19 cellular contexts compared by ENCODE assay signal in genomic region chr7:99561735-99562051, GRCh38. TPM values are rescaled to one million over a fixed set of nuclear protein-coding genes. Genes with fewer than 3 reads are reported as not detected.
DNase-seq lines count a peak whose midpoint lies in the region; ATAC-seq, FAIRE-seq and TF ChIP-seq lines count a peak whose summit lies in the region.
"Had no signal": no experiment of that assay in that cellular context is flagged by ENCODE, and none has a peak within 500 bp of the region (broad histone marks: within the 10 kb centered on the region; RNA-seq: fewer than 3 reads in every experiment).

No MANE protein-coding gene starts in this region.

- DNase-seq in activated naive CD4-positive, alpha-beta T cell treated with anti-CD3 and anti-CD28 coated beads, Interleukin-2, amount 50 U/mL, for 72 hours (ENCODE audit: low spot score in 2 of 2) = no peak
- DNase-seq in activated naive CD4-positive, alpha-beta T cell (lab: John Stamatoyannopoulos, UW) = no peak
- no peak for DNase-seq in astrocyte (ENCODE audit: low read depth)
- DNase-seq in naive thymus-derived CD4-positive, alpha-beta T cell = no peak
- no peak for DNase-seq in type B pancreatic cell (ENCODE audit: extremely low spot score, unreplicated experiment)
- no peak for DNase-seq in thyroid gland
- DNase-seq: activated CD4-positive, CD25-positive, alpha-beta regulatory T cell treated with anti-CD3 and anti-CD28 coated beads, Interleukin-2, amount 50 U/mL, for 72 hours; amygdala; colonic mucosa; heart right ventricle; MM.1S; NCI-H774; T-cell had no signal

- POLR2A ChIA-PET in naive thymus-derived CD4-positive, alpha-beta T cell (lab: Charles Lee) = no interaction called here

- no peaks in the 10 kb centered on the region for H3K27me3 ChIP-seq in astrocyte (ENCODE audit: insufficient read depth, low read length)
- no peaks in the 10 kb centered on the region for H3K27me3 ChIP-seq in naive thymus-derived CD4-positive, alpha-beta T cell (ENCODE audit: control insufficient read depth in 2 of 2, insufficient read depth in 2 of 2, low read length in 2 of 2)
- no peaks in the 10 kb centered on the region for H3K27me3 ChIP-seq in thyroid gland
- H3K27me3 ChIP-seq: colonic mucosa, heart right ventricle had no signal

- TF ChIP-seq POLR2A in thyroid gland (IDR thresholded peaks at IDR 0.05) = no peak

- H3K9me3 Mint-ChIP-seq in activated naive CD4-positive, alpha-beta T cell treated with anti-CD3 and anti-CD28 coated beads, Interleukin-2, amount 50 U/mL, for 72 hours = no peaks in the 10 kb centered on the region
- H3K9me3 Mint-ChIP-seq in astrocyte (ENCODE audit: unreplicated experiment) (no peaks in the 10 kb centered on the region), type B pancreatic cell (no peaks in the 10 kb centered on the region)
- no peaks in the 10 kb centered on the region for H3K9me3 Mint-ChIP-seq in naive thymus-derived CD4-positive, alpha-beta T cell
- H3K9me3 Mint-ChIP-seq: T-cell had no signal

- peak overlapping the region; percentile 48 to 73 for H3K27ac Mint-ChIP-seq in activated naive CD4-positive, alpha-beta T cell treated with anti-CD3 and anti-CD28 coated beads, Interleukin-2, amount 50 U/mL, for 72 hours
- H3K27ac Mint-ChIP-seq in astrocyte (ENCODE audit: unreplicated experiment) (peak overlapping the region; percentile 97), type B pancreatic cell (peak overlapping the region; percentile 94)
- peak overlapping the region in 7 of 9 donors; percentile 60 to 99 (median 81) for H3K27ac Mint-ChIP-seq in naive thymus-derived CD4-positive, alpha-beta T cell

- CTCF ChIA-PET in naive thymus-derived CD4-positive, alpha-beta T cell (lab: Charles Lee) = interaction anchor here (0.6 kb wide), 1 partner anchor 54 kb away, joined by 3 read pairs; no protein-coding TSS in a partner anchor

- ATAC-seq in activated naive CD4-positive, alpha-beta T cell treated with anti-CD3 and anti-CD28 coated beads, Interleukin-2, amount 50 U/mL, for 72 hours = no peak
- ATAC-seq in naive thymus-derived CD4-positive, alpha-beta T cell = no peak
- no peak for ATAC-seq in HG02763 (IDR thresholded peaks at IDR 0.05; ENCODE audit: unreplicated experiment)
- ATAC-seq in GM21619 (IDR thresholded peaks at IDR 0.05; ENCODE audit: unreplicated experiment) = no peak
- ATAC-seq: heart right ventricle, T-cell had no signal

- H3K9me3 ChIP-seq in astrocyte (ENCODE audit: insufficient read depth, low read depth, low read length) = no peaks in the 10 kb centered on the region
- no peaks in the 10 kb centered on the region for H3K9me3 ChIP-seq in naive thymus-derived CD4-positive, alpha-beta T cell (ENCODE audit: control insufficient read depth in 2 of 3, low read length in 3 of 3)
- H3K9me3 ChIP-seq in thyroid gland = no peaks in the 10 kb centered on the region
- H3K9me3 ChIP-seq: colonic mucosa, heart right ventricle, prostate gland had no signal

- H3K27ac ChIP-seq in astrocyte (ENCODE audit: low read depth, low read length) (peak overlapping the region; percentile 97), thyroid gland (no peak overlapping the region)
- H3K27ac ChIP-seq in naive thymus-derived CD4-positive, alpha-beta T cell (ENCODE audit: low read depth, low read length) = no peak overlapping the region
- H3K27ac ChIP-seq: prostate gland had no signal

- H3K4me3 ChIP-seq in astrocyte (ENCODE audit: insufficient read depth, low read depth, low read length) (no peak overlapping the region), thyroid gland (replicated peaks in 1 of 3) (no peak overlapping the region)
- no peak overlapping the region for H3K4me3 ChIP-seq in naive thymus-derived CD4-positive, alpha-beta T cell (ENCODE audit: low read length)
- H3K4me3 ChIP-seq: colonic mucosa, heart right ventricle, prostate gland had no signal

- H3K4me2 ChIP-seq in astrocyte (ENCODE audit: low read length) = peak overlapping the region; percentile 80

- no peak for FAIRE-seq in astrocyte (lab: Jason Lieb, UNC)
- FAIRE-seq: D721Med, RCC 7860 had no signal

- H3K4me1 ChIP-seq in astrocyte (ENCODE audit: insufficient read depth, low read length) (peaks cover 52% of the 10 kb centered on the region), thyroid gland (peaks cover 11 to 19% of the 10 kb centered on the region in 2 donors)
- peaks cover 13 to 25% of the 10 kb centered on the region in 2 donors for H3K4me1 ChIP-seq in naive thymus-derived CD4-positive, alpha-beta T cell (ENCODE audit: control insufficient read depth in 2 of 2, insufficient read depth in 2 of 2, low read length in 2 of 2)
- H3K4me1 ChIP-seq: colonic mucosa, prostate gland had no signal

- H3K36me3 ChIP-seq in astrocyte (ENCODE audit: insufficient read depth, low read length) = peaks cover 43% of the 10 kb centered on the region
- H3K36me3 ChIP-seq in naive thymus-derived CD4-positive, alpha-beta T cell (ENCODE audit: control insufficient read depth in 2 of 3, insufficient read depth in 3 of 3, low read length in 3 of 3) = peaks cover 0 to 58% (median 30%) of the 10 kb centered on the region in 3 experiments
- H3K36me3 ChIP-seq in thyroid gland = peaks cover 44 to 54% of the 10 kb centered on the region in 2 donors

- 93 to 96% methylated on average over 2 of the region's 2 CpGs for whole genome bisulfite sequencing in thyroid gland, 2 donors

- intact Hi-C loops in naive thymus-derived CD4-positive, alpha-beta T cell (cut with micrococcal nuclease) = no loop called here
- intact Hi-C loops in thyroid gland (cut with DNase I) = no loop called here

- peaks cover 49 to 58% of the 10 kb centered on the region in 2 donors for H3K36me3 Mint-ChIP-seq in activated naive CD4-positive, alpha-beta T cell treated with anti-CD3 and anti-CD28 coated beads, Interleukin-2, amount 50 U/mL, for 72 hours
- H3K36me3 Mint-ChIP-seq in astrocyte (ENCODE audit: low read depth, unreplicated experiment) = peaks cover 25% of the 10 kb centered on the region
- peaks cover 20 to 54% (median 24%) of the 10 kb centered on the region in 5 donors for H3K36me3 Mint-ChIP-seq in naive thymus-derived CD4-positive, alpha-beta T cell
- H3K36me3 Mint-ChIP-seq in type B pancreatic cell = peaks cover 37% of the 10 kb centered on the region

- TF ChIP-seq CTCF in astrocyte (IDR thresholded peaks at IDR 0.05; ENCODE audit: insufficient read depth, low read depth, low read length) (no peak), type B pancreatic cell (conservative IDR thresholded peaks at IDR 0.05) (no peak), thyroid gland (IDR thresholded peaks at IDR 0.05) (no peak)

- peaks cover 81% of the 10 kb centered on the region for H3K79me2 ChIP-seq in astrocyte (ENCODE audit: insufficient read depth, low read length)

- H3K27me3 Mint-ChIP-seq in astrocyte (ENCODE audit: low read depth, unreplicated experiment) = no peaks in the 10 kb centered on the region
- H3K27me3 Mint-ChIP-seq in naive thymus-derived CD4-positive, alpha-beta T cell = no peaks in the 10 kb centered on the region
- H3K27me3 Mint-ChIP-seq in type B pancreatic cell = no peaks in the 10 kb centered on the region
- H3K27me3 Mint-ChIP-seq: T-cell had no signal

- peak overlapping the region; percentile 57 for H3K4me3 Mint-ChIP-seq in astrocyte (ENCODE audit: unreplicated experiment)
- H3K4me3 Mint-ChIP-seq in naive thymus-derived CD4-positive, alpha-beta T cell = peak overlapping the region in 1 of 10 donors; percentile 17
- H3K4me3 Mint-ChIP-seq in type B pancreatic cell = peak overlapping the region; percentile 96

- peaks cover 28% of the 10 kb centered on the region for H4K20me1 ChIP-seq in astrocyte (ENCODE audit: insufficient read depth, low read length)

- peak overlapping the region; percentile 81 for H3K9ac ChIP-seq in astrocyte (ENCODE audit: low read length)

- H2AFZ ChIP-seq in astrocyte (ENCODE audit: low read depth, low read length) = no peak overlapping the region

- H3K4me1 Mint-ChIP-seq in astrocyte (ENCODE audit: low read depth, unreplicated experiment) (peaks cover 44% of the 10 kb centered on the region), type B pancreatic cell (ENCODE audit: unreplicated experiment) (peaks cover 20% of the 10 kb centered on the region)
- peaks cover 25 to 63% (median 46%) of the 10 kb centered on the region in 7 donors for H3K4me1 Mint-ChIP-seq in naive thymus-derived CD4-positive, alpha-beta T cell

RNA-seq across cellular contexts. Expression of gene ZNF655, which starts 3.3 kb away (rescaled TPM):
- 10 to 100 TPM; 50.8 to 66.7 TPM for total RNA-seq in activated naive CD4-positive, alpha-beta T cell treated with anti-CD3 and anti-CD28 coated beads, Interleukin-2, amount 50 U/mL, for 72 hours
- 54.1 and 59.7 TPM in 2 replicates for total RNA-seq in astrocyte
- 100 to 1,000 TPM; 110 to 165 (median 157) TPM for total RNA-seq in naive thymus-derived CD4-positive, alpha-beta T cell
- 10 to 100 TPM; 65.8 to 81.7 TPM for polyA plus RNA-seq in naive thymus-derived CD4-positive, alpha-beta T cell
- total RNA-seq in type B pancreatic cell (ENCODE audit: low replicate concordance) = 69.2 and 89.1 TPM in 2 replicates
- total RNA-seq in thyroid gland = 100 to 1,000 TPM; 113 to 144 (median 118) TPM

RNA-seq across cellular contexts. Expression of gene FAM200A, which starts 9.8 kb away (rescaled TPM):
- 1 to 10 TPM; 2.2 to 5.4 TPM for total RNA-seq in activated naive CD4-positive, alpha-beta T cell treated with anti-CD3 and anti-CD28 coated beads, Interleukin-2, amount 50 U/mL, for 72 hours
- total RNA-seq in astrocyte = 4.7 TPM in 2 replicates
- 10 to 100 TPM in 2 of 5 experiments, 1 to 10 TPM in 3; 1.9 to 13.6 (median 5.0) TPM for total RNA-seq in naive thymus-derived CD4-positive, alpha-beta T cell
- polyA plus RNA-seq in naive thymus-derived CD4-positive, alpha-beta T cell = 1 to 10 TPM; 5.9 to 7.6 TPM
- 10.2 and 10.8 TPM in 2 replicates for total RNA-seq in type B pancreatic cell (ENCODE audit: low replicate concordance)
- total RNA-seq in thyroid gland = 10 to 100 TPM in 1 of 4 donors, 1 to 10 TPM in 3; 4.4 to 10.6 (median 7.4) TPM

RNA-seq across cellular contexts. Expression of gene TMEM225B, which starts 36.4 kb away (rescaled TPM):
- 1 to 10 TPM in 1 of 2 donors, under 1 TPM in 1; 0.76 to 4.1 TPM for total RNA-seq in activated naive CD4-positive, alpha-beta T cell treated with anti-CD3 and anti-CD28 coated beads, Interleukin-2, amount 50 U/mL, for 72 hours
- 0.23 and 0.43 TPM in 2 replicates for total RNA-seq in astrocyte
- 1 to 10 TPM in 1 of 5 experiments, under 1 TPM in 3, not detected in 1; 0.80 to 1.9 (median 0.90) TPM for total RNA-seq in naive thymus-derived CD4-positive, alpha-beta T cell
- 1 to 10 TPM in 1 of 2 donors, under 1 TPM in 1; 0.44 to 2.5 TPM for polyA plus RNA-seq in naive thymus-derived CD4-positive, alpha-beta T cell
- 0.36 and 0.82 TPM in 2 replicates for total RNA-seq in type B pancreatic cell (ENCODE audit: low replicate concordance)
- 1 to 10 TPM; 1.1 to 3.2 (median 2.3) TPM for total RNA-seq in thyroid gland
- total RNA-seq: kidney epithelial cell had no signal

RNA-seq across cellular contexts. Expression of gene ZSCAN25, which starts 55.1 kb away (rescaled TPM):
- 10 to 100 TPM; 30.7 to 31.8 TPM for total RNA-seq in activated naive CD4-positive, alpha-beta T cell treated with anti-CD3 and anti-CD28 coated beads, Interleukin-2, amount 50 U/mL, for 72 hours
- total RNA-seq in astrocyte (13.3 and 14.6 TPM in 2 replicates), type B pancreatic cell (ENCODE audit: low replicate concordance) (22.9 and 25.4 TPM in 2 replicates), thyroid gland (10 to 100 TPM; 17.5 to 32.4 (median 23.8) TPM)
- total RNA-seq in naive thymus-derived CD4-positive, alpha-beta T cell = 10 to 100 TPM; 33.9 to 51.6 (median 43.8) TPM
- polyA plus RNA-seq in naive thymus-derived CD4-positive, alpha-beta T cell = 10 to 100 TPM; 15.5 to 20.6 TPM

RNA-seq across cellular contexts. Expression of gene ZKSCAN5, which starts 57.2 kb away (rescaled TPM):
- 10 to 100 TPM in 1 of 2 donors, 1 to 10 TPM in 1; 9.6 to 14.0 TPM for total RNA-seq in activated naive CD4-positive, alpha-beta T cell treated with anti-CD3 and anti-CD28 coated beads, Interleukin-2, amount 50 U/mL, for 72 hours
- total RNA-seq in astrocyte = 15.3 and 16.4 TPM in 2 replicates
- 10 to 100 TPM in 1 of 5 experiments, 1 to 10 TPM in 4; 4.7 to 11.0 (median 8.3) TPM for total RNA-seq in naive thymus-derived CD4-positive, alpha-beta T cell
- 1 to 10 TPM; 4.1 to 8.1 TPM for polyA plus RNA-seq in naive thymus-derived CD4-positive, alpha-beta T cell
- total RNA-seq in type B pancreatic cell (ENCODE audit: low replicate concordance) = 9.2 and 14.0 TPM in 2 replicates
- 10 to 100 TPM in 2 of 4 donors, 1 to 10 TPM in 2; 8.7 to 14.1 (median 9.7) TPM for total RNA-seq in thyroid gland
